Comparison of ENCODE assay signal across 10 cellular contexts in the genomic region with DNA sequence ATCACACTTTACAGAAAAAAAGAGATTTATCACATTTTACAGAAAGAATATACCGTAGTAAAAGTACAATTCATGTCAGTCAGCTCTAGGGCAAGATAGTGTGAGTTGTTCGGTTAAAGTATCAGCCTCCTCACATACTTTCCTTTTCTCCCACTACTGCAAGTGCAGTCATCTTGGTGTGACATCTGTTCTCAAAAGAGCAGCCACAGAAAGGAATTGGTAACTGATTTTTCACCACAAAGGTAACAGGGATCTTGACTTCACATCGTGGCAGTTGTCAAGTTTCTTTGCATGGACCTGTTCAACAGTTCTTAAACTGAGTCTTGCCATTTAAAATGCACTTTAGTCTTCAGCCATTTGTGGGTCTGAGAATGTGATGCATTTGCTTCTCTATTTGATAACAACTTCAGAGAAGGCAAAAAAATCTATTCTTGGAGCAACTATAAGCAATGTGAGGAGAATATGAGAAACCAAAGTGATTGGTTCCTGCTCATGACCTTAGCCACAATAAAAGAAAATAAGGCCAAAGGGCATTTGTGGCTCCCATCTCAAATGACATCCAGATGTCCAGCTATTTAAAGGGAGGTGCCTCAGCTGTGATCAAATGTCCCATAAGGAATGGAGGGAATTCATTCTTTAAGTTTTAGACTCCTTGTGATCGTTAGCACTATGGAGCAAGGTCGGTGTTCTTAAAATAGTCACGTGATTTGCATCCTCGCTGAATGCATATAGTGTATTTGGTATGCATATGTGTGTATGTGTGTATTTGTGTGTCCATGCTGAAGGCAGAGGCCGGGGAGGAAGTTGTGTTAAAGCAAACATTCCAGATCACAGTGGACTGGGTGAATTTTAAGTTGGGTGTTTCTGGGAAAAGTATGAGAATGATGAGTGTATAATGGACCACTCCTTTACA. TPM values are rescaled to one million over a fixed set of nuclear protein-coding genes. Genes with fewer than 3 reads are reported as not detected.
DNase-seq lines count a peak whose midpoint lies in the region; ATAC-seq, FAIRE-seq and TF ChIP-seq lines count a peak whose summit lies in the region.
"Had no signal": no experiment of that assay in that cellular context is flagged by ENCODE, and none has a peak within 500 bp of the region (broad histone marks: within the 10 kb centered on the region; RNA-seq: fewer than 3 reads in every experiment).

No MANE protein-coding gene starts in this region.

- H3K4me3 ChIP-seq in keratinocyte (ENCODE audit: control insufficient read depth in 2 of 3, extremely low read depth in 1 of 3, insufficient read depth in 2 of 3, low read depth in 1 of 3, low read length in 3 of 3) (no peak overlapping the region), tibial artery (no peak overlapping the region)

- H3K27me3 ChIP-seq in keratinocyte (ENCODE audit: control insufficient read depth, extremely low read depth, insufficient read depth, low read length), result no peaks in the 10 kb centered on the region
- no peaks in the 10 kb centered on the region for H3K27me3 ChIP-seq in tibial artery

- intact Hi-C loops in tibial artery (cut with DNase I; ENCODE audit: low total_unique reads), result no loop called here

- H3K4me2 ChIP-seq in keratinocyte (ENCODE audit: control insufficient read depth, extremely low read depth, insufficient read depth, low read depth, low read length), result no peak overlapping the region

- TF ChIP-seq CTCF in keratinocyte (optimal IDR thresholded peaks at IDR 0.05 in 1 of 3, IDR thresholded peaks at IDR 0.05 in 1 of 3, conservative IDR thresholded peaks at IDR 0.05 in 1 of 3; ENCODE audit: extremely low read depth in 1 of 3, insufficient read depth in 2 of 3, low read length in 3 of 3), result no peak
- no peak for TF ChIP-seq CTCF in tibial artery (IDR thresholded peaks at IDR 0.05)

- no peak overlapping the region for H2AFZ ChIP-seq in keratinocyte (ENCODE audit: control insufficient read depth, low read length)

- H3K9ac ChIP-seq in keratinocyte (ENCODE audit: control insufficient read depth, extremely low read depth, insufficient read depth, low read length), result no peak overlapping the region

- peak; percentile 26 for FAIRE-seq in keratinocyte (lab: Jason Lieb, UNC)

- H3K4me1 ChIP-seq in keratinocyte (ENCODE audit: control insufficient read depth, extremely low read depth, insufficient read depth, low read length) (peaks cover 4% of the 10 kb centered on the region), tibial artery (no peaks in the 10 kb centered on the region)

- ATAC-seq in GM18907 (IDR thresholded peaks at IDR 0.05; ENCODE audit: unreplicated experiment) (peak; percentile 86), GM21717 (IDR thresholded peaks at IDR 0.05; ENCODE audit: unreplicated experiment) (peak; percentile 51), HG03139 (IDR thresholded peaks at IDR 0.05; ENCODE audit: unreplicated experiment) (peak; percentile 69)
- ATAC-seq: stimulated activated naive CD8-positive, alpha-beta T cell treated with anti-CD3 and anti-CD28 coated beads, Interleukin-15, Interleukin-2, amounts not matched to agents 100 U/mL and 50 U/mL, for 24 hours had no signal

- dilution Hi-C loops in keratinocyte (cut with MboI; ENCODE audit: extremely low pct_ligation_motif_present, low sequenced_read_pairs), result no loop called here

- no peaks in the 10 kb centered on the region for H3K9me1 ChIP-seq in keratinocyte (ENCODE audit: control insufficient read depth, extremely low read depth, insufficient read depth, low read length)

- H3K27ac ChIP-seq in keratinocyte (ENCODE audit: control insufficient read depth, insufficient read depth, low read length) (no peak overlapping the region), tibial artery (no peak overlapping the region)

- DNase-seq in keratinocyte (ENCODE audit: low read depth, low spot score) (no peak), COR-L47 (lab: John Stamatoyannopoulos, UW) (no peak), NCI-H345 (lab: John Stamatoyannopoulos, UW) (no peak), tibial artery (no peak)
- no peak for DNase-seq in stimulated activated naive CD4-positive, alpha-beta T cell treated with Interleukin-2 at 50 U/mL for 16 hours (lab: John Stamatoyannopoulos, UW)
- DNase-seq: stimulated activated CD4-positive, alpha-beta T cell treated with anti-CD3 and anti-CD28 coated beads, Interleukin-15, amount 100 ng/mL, for 24 hours; stimulated activated naive CD8-positive, alpha-beta T cell treated with anti-CD3 and anti-CD28 coated beads, Interleukin-15, Interleukin-2, amounts not matched to agents 100 U/mL and 50 U/mL, for 24 hours had no signal

- H3K36me3 ChIP-seq in keratinocyte (ENCODE audit: control insufficient read depth in 2 of 2, extremely low read depth in 1 of 2, insufficient read depth in 2 of 2, low read length in 2 of 2), result no peaks in the 10 kb centered on the region
- H3K36me3 ChIP-seq in tibial artery, result no peaks in the 10 kb centered on the region

- no peaks in the 10 kb centered on the region for H4K20me1 ChIP-seq in keratinocyte (ENCODE audit: control insufficient read depth, extremely low read depth, insufficient read depth, low read length)

- H3K9me3 ChIP-seq in keratinocyte (ENCODE audit: control insufficient read depth, low read depth, low read length), result no peaks in the 10 kb centered on the region
- H3K9me3 ChIP-seq in tibial artery, result no peaks in the 10 kb centered on the region

- no peaks in the 10 kb centered on the region for H3K79me2 ChIP-seq in keratinocyte (ENCODE audit: control insufficient read depth, insufficient read depth, low read length)

RNA-seq across cellular contexts. Expression of gene E2F7, which starts 5.3 kb away (rescaled TPM):
- polyA plus RNA-seq in keratinocyte, result 3.9 to 10.0 TPM (median 9.9 TPM) in 3 replicates
- polyA plus RNA-seq in keratinocyte (2011; ENCODE audit: low read depth), result 3.0 TPM
- polyA plus RNA-seq in keratinocyte (2011; cell fraction: cytosol; rRNA removed), result 4.5 and 6.3 TPM in 2 replicates
- polyA plus RNA-seq in keratinocyte (2011; cell fraction: nucleus; rRNA removed), result 11.3 and 12.7 TPM in 2 replicates
- 2.9 and 6.4 TPM in 2 replicates for polyA plus RNA-seq in keratinocyte (2012; ENCODE audit: low replicate concordance)
- polyA minus RNA-seq in keratinocyte, result 4.3 to 10.5 TPM (median 8.0 TPM) in 3 replicates
- polyA minus RNA-seq in keratinocyte (2011; cell fraction: cytosol; rRNA and poly(A)+ RNA removed), result 4.6 TPM
- 5.4 and 11.4 TPM in 2 replicates for polyA minus RNA-seq in keratinocyte (2011; cell fraction: nucleus; rRNA and poly(A)+ RNA removed)
